ENCODE assay signal across 1 cellular context in the genomic region with DNA sequence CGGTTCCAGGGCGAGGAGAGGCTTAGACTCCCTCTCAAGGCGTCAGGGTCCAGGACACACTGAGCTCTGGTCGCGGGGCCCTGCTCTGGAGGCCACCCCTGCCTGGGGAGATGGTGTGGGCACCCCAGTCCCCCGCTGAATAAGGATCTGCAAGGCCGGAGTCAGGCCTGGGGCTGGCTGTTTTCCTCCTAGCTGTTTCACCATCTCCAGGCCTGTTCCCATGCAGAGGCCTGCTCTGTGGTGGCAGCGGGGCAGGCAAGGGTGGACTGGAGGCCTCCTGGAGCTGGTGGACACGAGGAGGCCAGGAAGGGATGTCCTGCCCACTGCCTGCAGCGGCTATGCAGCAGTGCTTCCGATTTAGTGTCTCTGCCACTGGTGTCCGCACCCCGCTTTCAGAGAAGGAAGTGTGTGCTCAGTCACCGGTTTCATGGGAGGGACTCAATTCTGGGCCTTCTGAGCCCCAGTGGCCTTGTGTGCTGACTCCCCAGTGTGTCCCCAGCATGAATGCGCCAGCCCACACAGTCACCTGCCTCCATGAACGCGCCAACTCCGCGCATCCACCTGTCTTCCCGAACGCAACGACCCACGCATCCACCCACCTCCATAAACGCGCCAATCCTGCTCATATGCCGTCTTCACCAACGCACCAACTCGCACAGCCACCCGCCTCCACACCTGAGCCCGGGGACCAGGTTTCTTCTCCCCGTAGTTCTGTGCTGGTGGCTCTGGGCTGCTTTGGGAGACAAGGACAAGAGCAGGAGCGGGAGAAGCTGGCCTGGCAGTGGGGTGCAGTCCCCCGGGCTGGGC.
TF ChIP-seq lines count a peak whose summit lies in the region.

No MANE protein-coding gene starts in this region.

TF ChIP-seq in IMR-90, 13 proteins besides CTCF, POLR2A, EP300 and RAD21:
- TF ChIP-seq RCOR1 (IDR thresholded peaks at IDR 0.05; ENCODE audit: insufficient replicate concordance, low read length) (no peak), SMC3 (IDR thresholded peaks at IDR 0.05; ENCODE audit: low read depth, low read length) (no peak), RFX5 (IDR thresholded peaks at IDR 0.05; ENCODE audit: low read depth, low read length) (no peak), MAZ (IDR thresholded peaks at IDR 0.05; ENCODE audit: borderline replicate concordance, low read depth, low read length) (no peak), NFE2L2 (IDR thresholded peaks at IDR 0.05; ENCODE audit: low read depth, low read length) (no peak), CHD1 (IDR thresholded peaks at IDR 0.05; ENCODE audit: low read depth, low read length) (no peak), MXI1 (IDR thresholded peaks at IDR 0.05; ENCODE audit: borderline replicate concordance, low read depth, low read length) (no peak), MAFK (IDR thresholded peaks at IDR 0.05; ENCODE audit: low read depth, low read length) (no peak), FOS (IDR thresholded peaks at IDR 0.05; ENCODE audit: low read depth, low read length) (no peak), BHLHE40 (IDR thresholded peaks at IDR 0.05; ENCODE audit: low read depth, low read length) (no peak), CEBPB (IDR thresholded peaks at IDR 0.05; ENCODE audit: low read depth, low read length) (no peak)
- TF ChIP-seq, protein P1, sequence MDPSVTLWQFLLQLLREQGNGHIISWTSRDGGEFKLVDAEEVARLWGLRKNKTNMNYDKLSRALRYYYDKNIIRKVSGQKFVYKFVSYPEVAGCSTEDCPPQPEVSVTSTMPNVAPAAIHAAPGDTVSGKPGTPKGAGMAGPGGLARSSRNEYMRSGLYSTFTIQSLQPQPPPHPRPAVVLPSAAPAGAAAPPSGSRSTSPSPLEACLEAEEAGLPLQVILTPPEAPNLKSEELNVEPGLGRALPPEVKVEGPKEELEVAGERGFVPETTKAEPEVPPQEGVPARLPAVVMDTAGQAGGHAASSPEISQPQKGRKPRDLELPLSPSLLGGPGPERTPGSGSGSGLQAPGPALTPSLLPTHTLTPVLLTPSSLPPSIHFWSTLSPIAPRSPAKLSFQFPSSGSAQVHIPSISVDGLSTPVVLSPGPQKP (IDR thresholded peaks at IDR 0.05; ENCODE audit: borderline replicate concordance, low read depth, low read length) = no peak
- TF ChIP-seq, protein P2, sequence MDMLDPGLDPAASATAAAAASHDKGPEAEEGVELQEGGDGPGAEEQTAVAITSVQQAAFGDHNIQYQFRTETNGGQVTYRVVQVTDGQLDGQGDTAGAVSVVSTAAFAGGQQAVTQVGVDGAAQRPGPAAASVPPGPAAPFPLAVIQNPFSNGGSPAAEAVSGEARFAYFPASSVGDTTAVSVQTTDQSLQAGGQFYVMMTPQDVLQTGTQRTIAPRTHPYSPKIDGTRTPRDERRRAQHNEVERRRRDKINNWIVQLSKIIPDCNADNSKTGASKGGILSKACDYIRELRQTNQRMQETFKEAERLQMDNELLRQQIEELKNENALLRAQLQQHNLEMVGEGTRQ (IDR thresholded peaks at IDR 0.05; ENCODE audit: low read depth, low read length) = no peak
